ENCODE assay signal across 2 cellular contexts in the genomic region with DNA sequence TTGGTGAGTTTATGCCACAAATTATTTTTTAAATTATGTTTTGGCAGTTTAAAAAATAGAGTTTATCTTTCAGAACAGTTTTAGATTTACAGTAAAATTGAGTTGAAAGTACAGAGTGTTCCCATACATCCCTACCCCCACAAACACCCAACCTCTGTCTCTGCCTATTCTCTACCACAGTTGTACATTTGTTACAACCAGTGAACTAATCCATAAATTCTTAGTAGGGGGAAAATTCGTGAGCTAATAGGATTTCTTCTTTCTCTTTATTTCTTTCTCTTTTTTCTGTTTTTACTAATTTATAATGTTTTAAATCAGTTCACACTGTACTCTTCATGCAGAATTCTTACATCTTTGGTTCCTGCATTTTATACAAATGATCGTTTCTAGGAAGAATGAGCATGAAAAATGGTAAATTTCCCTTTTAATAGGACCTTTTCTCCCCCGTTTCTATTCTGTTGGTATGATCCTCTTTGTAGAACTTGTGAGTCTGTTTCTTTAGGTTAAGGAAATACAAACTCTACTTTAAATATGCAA.
TF ChIP-seq lines count a peak whose summit lies in the region.

No MANE protein-coding gene starts in this region.

TF ChIP-seq in A549, 52 proteins besides CTCF, POLR2A, EP300 and RAD21 (continued from another document):
- TF ChIP-seq, protein P1, sequence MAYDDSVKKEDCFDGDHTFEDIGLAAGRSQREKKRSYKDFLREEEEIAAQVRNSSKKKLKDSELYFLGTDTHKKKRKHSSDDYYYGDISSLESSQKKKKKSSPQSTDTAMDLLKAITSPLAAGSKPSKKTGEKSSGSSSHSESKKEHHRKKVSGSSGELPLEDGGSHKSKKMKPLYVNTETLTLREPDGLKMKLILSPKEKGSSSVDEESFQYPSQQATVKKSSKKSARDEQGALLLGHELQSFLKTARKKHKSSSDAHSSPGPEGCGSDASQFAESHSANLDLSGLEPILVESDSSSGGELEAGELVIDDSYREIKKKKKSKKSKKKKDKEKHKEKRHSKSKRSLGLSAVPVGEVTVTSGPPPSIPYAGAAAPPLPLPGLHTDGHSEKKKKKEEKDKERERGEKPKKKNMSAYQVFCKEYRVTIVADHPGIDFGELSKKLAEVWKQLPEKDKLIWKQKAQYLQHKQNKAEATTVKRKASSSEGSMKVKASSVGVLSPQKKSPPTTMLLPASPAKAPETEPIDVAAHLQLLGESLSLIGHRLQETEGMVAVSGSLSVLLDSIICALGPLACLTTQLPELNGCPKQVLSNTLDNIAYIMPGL (CRISPR knock-in tag; IDR thresholded peaks at IDR 0.05; ENCODE audit: borderline replicate concordance) = no peak
- TF ChIP-seq, protein P2, sequence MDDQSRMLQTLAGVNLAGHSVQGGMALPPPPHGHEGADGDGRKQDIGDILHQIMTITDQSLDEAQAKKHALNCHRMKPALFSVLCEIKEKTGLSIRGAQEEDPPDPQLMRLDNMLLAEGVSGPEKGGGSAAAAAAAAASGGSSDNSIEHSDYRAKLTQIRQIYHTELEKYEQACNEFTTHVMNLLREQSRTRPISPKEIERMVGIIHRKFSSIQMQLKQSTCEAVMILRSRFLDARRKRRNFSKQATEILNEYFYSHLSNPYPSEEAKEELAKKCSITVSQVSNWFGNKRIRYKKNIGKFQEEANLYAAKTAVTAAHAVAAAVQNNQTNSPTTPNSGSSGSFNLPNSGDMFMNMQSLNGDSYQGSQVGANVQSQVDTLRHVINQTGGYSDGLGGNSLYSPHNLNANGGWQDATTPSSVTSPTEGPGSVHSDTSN (IDR thresholded peaks at IDR 0.05) = no peak
- no peak for TF ChIP-seq SMC3 (IDR thresholded peaks at IDR 0.05)

TF ChIP-seq in GM23338, 12 proteins besides CTCF, POLR2A, EP300 and RAD21 (continued from another document):
- TF ChIP-seq, protein P3, sequence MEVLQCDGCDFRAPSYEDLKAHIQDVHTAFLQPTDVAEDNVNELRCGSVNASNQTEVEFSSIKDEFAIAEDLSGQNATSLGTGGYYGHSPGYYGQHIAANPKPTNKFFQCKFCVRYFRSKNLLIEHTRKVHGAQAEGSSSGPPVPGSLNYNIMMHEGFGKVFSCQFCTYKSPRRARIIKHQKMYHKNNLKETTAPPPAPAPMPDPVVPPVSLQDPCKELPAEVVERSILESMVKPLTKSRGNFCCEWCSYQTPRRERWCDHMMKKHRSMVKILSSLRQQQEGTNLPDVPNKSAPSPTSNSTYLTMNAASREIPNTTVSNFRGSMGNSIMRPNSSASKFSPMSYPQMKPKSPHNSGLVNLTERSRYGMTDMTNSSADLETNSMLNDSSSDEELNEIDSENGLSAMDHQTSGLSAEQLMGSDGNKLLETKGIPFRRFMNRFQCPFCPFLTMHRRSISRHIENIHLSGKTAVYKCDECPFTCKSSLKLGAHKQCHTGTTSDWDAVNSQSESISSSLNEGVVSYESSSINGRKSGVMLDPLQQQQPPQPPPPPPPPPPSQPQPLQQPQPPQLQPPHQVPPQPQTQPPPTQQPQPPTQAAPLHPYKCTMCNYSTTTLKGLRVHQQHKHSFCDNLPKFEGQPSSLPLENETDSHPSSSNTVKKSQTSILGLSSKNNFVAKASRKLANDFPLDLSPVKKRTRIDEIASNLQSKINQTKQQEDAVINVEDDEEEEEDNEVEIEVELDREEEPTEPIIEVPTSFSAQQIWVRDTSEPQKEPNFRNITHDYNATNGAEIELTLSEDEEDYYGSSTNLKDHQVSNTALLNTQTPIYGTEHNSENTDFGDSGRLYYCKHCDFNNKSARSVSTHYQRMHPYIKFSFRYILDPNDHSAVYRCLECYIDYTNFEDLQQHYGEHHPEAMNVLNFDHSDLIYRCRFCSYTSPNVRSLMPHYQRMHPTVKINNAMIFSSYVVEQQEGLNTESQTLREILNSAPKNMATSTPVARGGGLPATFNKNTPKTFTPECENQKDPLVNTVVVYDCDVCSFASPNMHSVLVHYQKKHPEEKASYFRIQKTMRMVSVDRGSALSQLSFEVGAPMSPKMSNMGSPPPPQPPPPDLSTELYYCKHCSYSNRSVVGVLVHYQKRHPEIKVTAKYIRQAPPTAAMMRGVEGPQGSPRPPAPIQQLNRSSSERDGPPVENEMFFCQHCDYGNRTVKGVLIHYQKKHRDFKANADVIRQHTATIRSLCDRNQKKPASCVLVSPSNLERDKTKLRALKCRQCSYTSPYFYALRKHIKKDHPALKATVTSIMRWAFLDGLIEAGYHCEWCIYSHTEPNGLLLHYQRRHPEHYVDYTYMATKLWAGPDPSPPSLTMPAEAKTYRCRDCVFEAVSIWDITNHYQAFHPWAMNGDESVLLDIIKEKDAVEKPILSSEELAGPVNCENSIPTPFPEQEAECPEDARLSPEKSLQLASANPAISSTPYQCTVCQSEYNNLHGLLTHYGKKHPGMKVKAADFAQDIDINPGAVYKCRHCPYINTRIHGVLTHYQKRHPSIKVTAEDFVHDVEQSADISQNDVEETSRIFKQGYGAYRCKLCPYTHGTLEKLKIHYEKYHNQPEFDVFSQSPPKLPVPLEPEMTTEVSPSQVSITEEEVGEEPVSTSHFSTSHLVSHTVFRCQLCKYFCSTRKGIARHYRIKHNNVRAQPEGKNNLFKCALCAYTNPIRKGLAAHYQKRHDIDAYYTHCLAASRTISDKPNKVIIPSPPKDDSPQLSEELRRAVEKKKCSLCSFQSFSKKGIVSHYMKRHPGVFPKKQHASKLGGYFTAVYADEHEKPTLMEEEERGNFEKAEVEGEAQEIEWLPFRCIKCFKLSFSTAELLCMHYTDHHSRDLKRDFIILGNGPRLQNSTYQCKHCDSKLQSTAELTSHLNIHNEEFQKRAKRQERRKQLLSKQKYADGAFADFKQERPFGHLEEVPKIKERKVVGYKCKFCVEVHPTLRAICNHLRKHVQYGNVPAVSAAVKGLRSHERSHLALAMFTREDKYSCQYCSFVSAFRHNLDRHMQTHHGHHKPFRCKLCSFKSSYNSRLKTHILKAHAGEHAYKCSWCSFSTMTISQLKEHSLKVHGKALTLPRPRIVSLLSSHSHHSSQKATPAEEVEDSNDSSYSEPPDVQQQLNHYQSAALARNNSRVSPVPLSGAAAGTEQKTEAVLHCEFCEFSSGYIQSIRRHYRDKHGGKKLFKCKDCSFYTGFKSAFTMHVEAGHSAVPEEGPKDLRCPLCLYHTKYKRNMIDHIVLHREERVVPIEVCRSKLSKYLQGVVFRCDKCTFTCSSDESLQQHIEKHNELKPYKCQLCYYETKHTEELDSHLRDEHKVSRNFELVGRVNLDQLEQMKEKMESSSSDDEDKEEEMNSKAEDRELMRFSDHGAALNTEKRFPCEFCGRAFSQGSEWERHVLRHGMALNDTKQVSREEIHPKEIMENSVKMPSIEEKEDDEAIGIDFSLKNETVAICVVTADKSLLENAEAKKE (CRISPR knock-in tag; IDR thresholded peaks at IDR 0.05) = no peak
- TF ChIP-seq NANOG (IDR thresholded peaks at IDR 0.05; ENCODE audit: borderline replicate concordance) (no peak), STAT1 (IDR thresholded peaks at IDR 0.05; ENCODE audit: unreplicated experiment) (no peak), ZNF331 (CRISPR knock-in tag; IDR thresholded peaks at IDR 0.05; ENCODE audit: low read depth) (no peak)
